In genomic region chr16:16158082-16158658, GRCh38 we compare ENCODE assay signal across 28 cellular contexts.
"Had no signal": no experiment of that assay in that cellular context is flagged by ENCODE, and none has a peak within 500 bp of the region (broad histone marks: within the 10 kb centered on the region; RNA-seq: fewer than 3 reads in every experiment).

No MANE protein-coding gene starts in this region.

- H3K27me3 ChIP-seq: ascending aorta, cardiac muscle cell had no signal

- FAIRE-seq: TTC549 had no signal

- DNase-seq: activated B cell treated with CpG ODN at 0.5 μM for 24 hours; activated CD4-positive, alpha-beta memory T cell treated with anti-CD3 and anti-CD28 coated beads for 36 hours; activated CD4-positive, alpha-beta T cell treated with anti-CD3 and anti-CD28 coated beads for 4 hours; activated CD4-positive, alpha-beta T cell treated with anti-CD3 and anti-CD28 coated beads, Interleukin-2, amount 10 ng/mL, durations not matched to agents 24 days and 14 days; activated CD4-positive, alpha-beta T cell treated with anti-CD3 and anti-CD28 coated beads, Interleukin-2, amount 50 U/mL, for 1 hour; activated CD4-positive, alpha-beta T cell treated with anti-CD3 and anti-CD28 coated beads, Interleukin-2, amount 50 U/mL, for 4 hours; activated CD4-positive, CD25-positive, alpha-beta regulatory T cell treated with anti-CD3 and anti-CD28 coated beads, Interleukin-2, amount 50 U/mL, for 72 hours; activated CD8-positive, alpha-beta memory T cell treated with anti-CD3 and anti-CD28 coated beads, Interleukin-2, amount 50 U/mL, for 4 hours; activated CD8-positive, alpha-beta T cell treated with anti-CD3 and anti-CD28 coated beads for 36 hours; activated effector memory CD4-positive, alpha-beta T cell treated with Interleukin-2 at 50 U/mL for 16 hours; activated gamma-delta T cell; activated naive CD4-positive, alpha-beta T cell treated with anti-CD3 and anti-CD28 coated beads, Interleukin-2, amount 10 ng/mL, durations not matched to agents 7 days and 5 days; activated naive CD4-positive, alpha-beta T cell treated with Interleukin-2 at 50 U/mL for 16 hours; activated naive CD8-positive, alpha-beta T cell treated with anti-CD3 and anti-CD28 coated beads, Interleukin-2, amount 10 ng/mL, durations not matched to agents 7 days and 5 days; activated naive CD8-positive, alpha-beta T cell treated with anti-CD3 and anti-CD28 coated beads, Interleukin-2, amount 50 U/mL, for 24 hours; activated T-cell treated with anti-CD3 and anti-CD28 coated beads for 4 hours; activated T-cell treated with anti-CD3 and anti-CD28 coated beads, Interleukin-2, amount 50 U/mL, for 24 hours; activated T-cell treated with anti-CD3 and anti-CD28 coated beads, Interleukin-2, amount 50 U/mL, for 48 hours; amygdala; anterior cingulate cortex; caudate nucleus; cerebellar nuclear complex; T-helper 2 cell; T-helper 9 cell had no signal

- H3K4me1 ChIP-seq: ascending aorta had no signal

- H3K36me3 ChIP-seq: ascending aorta, cardiac muscle cell had no signal

- H3K27ac ChIP-seq: ascending aorta, cardiac muscle cell, VCaP had no signal

- H3K4me3 ChIP-seq: ascending aorta, cardiac muscle cell had no signal

- ATAC-seq: activated CD8-positive, alpha-beta T cell treated with anti-CD3 and anti-CD28 coated beads for 36 hours; activated naive CD8-positive, alpha-beta T cell treated with anti-CD3 and anti-CD28 coated beads, Interleukin-2, amount 50 U/mL, for 24 hours had no signal
